8 cellular contexts compared by ENCODE assay signal in the genomic region with DNA sequence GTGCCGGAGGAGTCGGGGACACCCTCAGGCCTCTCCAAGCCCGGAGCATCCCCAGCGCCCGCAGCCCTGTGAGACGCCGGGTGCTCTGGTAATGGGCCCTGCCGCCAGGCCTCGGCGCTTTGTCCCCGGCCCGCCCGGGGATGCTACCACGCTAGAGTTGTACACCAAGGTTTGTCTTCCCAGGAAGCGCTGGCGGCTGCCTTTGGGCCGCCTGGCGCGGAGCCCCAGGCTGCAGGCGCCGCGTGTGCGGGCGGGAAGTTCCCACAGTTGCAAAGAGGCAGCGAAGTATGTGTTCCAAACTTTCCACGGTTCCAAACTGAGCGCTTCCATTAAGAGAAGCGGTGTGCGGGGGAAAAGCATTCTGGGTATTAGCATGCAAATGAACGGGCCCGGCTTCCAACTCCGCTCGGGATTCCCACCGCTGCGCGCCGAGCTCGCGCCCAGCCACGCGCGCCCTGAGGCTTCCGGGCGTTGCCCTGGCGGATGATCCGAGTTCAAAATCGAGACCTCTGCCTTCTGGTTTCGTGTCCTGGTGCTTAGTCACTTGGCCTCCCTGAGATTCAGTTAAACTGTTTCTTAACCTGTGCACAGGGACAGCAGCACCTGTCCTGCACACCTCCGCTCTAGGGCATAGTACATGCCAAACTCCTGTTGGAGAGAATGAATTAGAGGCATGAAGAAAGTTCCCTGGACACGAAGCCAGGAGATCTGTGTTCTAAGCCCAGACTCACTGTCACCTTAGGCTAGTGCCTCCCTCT. TPM values are rescaled to one million over a fixed set of nuclear protein-coding genes. Genes with fewer than 3 reads are reported as not detected.
DNase-seq lines count a peak whose midpoint lies in the region; ATAC-seq and TF ChIP-seq lines count a peak whose summit lies in the region.

No MANE protein-coding gene starts in this region.

- H3K36me3 ChIP-seq in ascending aorta = peaks cover 3 to 4% of the 10 kb centered on the region in 2 donors
- H3K36me3 ChIP-seq in psoas muscle (ENCODE audit: insufficient read depth in 1 of 2, low read depth in 1 of 2) = peaks cover 0 to 6% of the 10 kb centered on the region in 2 donors

- TF ChIP-seq POLR2A in NB4 (IDR thresholded peaks at IDR 0.05; ENCODE audit: extremely low read depth, insufficient read length) = peak; percentile 14

- ATAC-seq in T-helper 17 cell = peak; percentile 9
- ATAC-seq in right cardiac atrium = peak; percentile 61 to 63
- peak; percentile 36 to 59 (median 52) for ATAC-seq in psoas muscle
- ATAC-seq in HG03354 (IDR thresholded peaks at IDR 0.05; ENCODE audit: poor library complexity, severe bottlenecking, unreplicated experiment) = no peak

- WGBS in right cardiac atrium = 1% methylated on average over 50 of the region's 50 CpGs
- 1% methylated on average over 42 to 50 of the region's 50 CpGs for WGBS in psoas muscle, 3 donors

- peak overlapping the region; percentile 71 to 78 for H3K27ac ChIP-seq in ascending aorta
- H3K27ac ChIP-seq in right cardiac atrium (ENCODE audit: low read length) = peak overlapping the region; percentile 59
- H3K27ac ChIP-seq in psoas muscle = peak overlapping the region; percentile 62

- H3K4me3 Mint-ChIP-seq in T-helper 17 cell = peak overlapping the region; percentile 89

- DNase-seq in GM12864 (ENCODE audit: low read depth) (peak; percentile 43), NB4 (ENCODE audit: low read depth) (peak; percentile 82), T-helper 17 cell (peak; percentile 31 to 41 (median 33)), ascending aorta (ENCODE audit: low spot score in 2 of 2) (peak in 1 of 2 donors; percentile 76), right cardiac atrium (peak; percentile 76 to 90 (median 88)), psoas muscle (peak; percentile 64 to 79), cortex of kidney (lab: John Stamatoyannopoulos, UW) (no peak)

- peak overlapping the region; percentile 51 for H3K27ac Mint-ChIP-seq in T-helper 17 cell

- peak; percentile 0 for TF ChIP-seq CTCF in GM12864 (IDR thresholded peaks at IDR 0.05; ENCODE audit: low read depth, low read length, missing control alignments)
- no peak for TF ChIP-seq CTCF in NB4 (IDR thresholded peaks at IDR 0.05; ENCODE audit: low read depth, low read length)
- no peak for TF ChIP-seq CTCF in ascending aorta (IDR thresholded peaks at IDR 0.05)
- no peak for TF ChIP-seq CTCF in psoas muscle (IDR thresholded peaks at IDR 0.05)

- no peaks in the 10 kb centered on the region for H3K27me3 ChIP-seq in ascending aorta
- H3K27me3 ChIP-seq in right cardiac atrium (ENCODE audit: control insufficient read depth, insufficient read depth) = no peaks in the 10 kb centered on the region
- H3K27me3 ChIP-seq in psoas muscle (ENCODE audit: insufficient read depth in 3 of 3, low read length in 2 of 3) = no peaks in the 10 kb centered on the region

- H3K4me1 Mint-ChIP-seq in T-helper 17 cell = peaks cover 28% of the 10 kb centered on the region

- H3K9me3 ChIP-seq in T-helper 17 cell (ENCODE audit: control insufficient read depth, low read length, poor library complexity, severe bottlenecking) = no peaks in the 10 kb centered on the region
- no peaks in the 10 kb centered on the region for H3K9me3 ChIP-seq in ascending aorta
- no peaks in the 10 kb centered on the region for H3K9me3 ChIP-seq in right cardiac atrium (ENCODE audit: control insufficient read depth, low read length)
- no peaks in the 10 kb centered on the region for H3K9me3 ChIP-seq in psoas muscle

- H3K4me1 ChIP-seq in ascending aorta (peaks cover 0 to 27% of the 10 kb centered on the region in 2 donors), right cardiac atrium (ENCODE audit: control insufficient read depth, insufficient read depth, low read length) (peaks cover 5% of the 10 kb centered on the region), psoas muscle (peaks cover 24% of the 10 kb centered on the region)

- H3K4me3 ChIP-seq in GM12864 (ENCODE audit: low read depth, low read length) (peak overlapping the region; percentile 74), NB4 (ENCODE audit: low read depth, low read length) (peak overlapping the region; percentile 75), ascending aorta (peak overlapping the region; percentile 56 to 93), right cardiac atrium (ENCODE audit: low read length) (peak overlapping the region; percentile 82), psoas muscle (peak overlapping the region; percentile 81)

- no peaks in the 10 kb centered on the region for H3K36me3 Mint-ChIP-seq in T-helper 17 cell (ENCODE audit: low read depth)

- intact Hi-C loops in ascending aorta (cut with DNase I) = loop anchor here (5.0 kb wide), 2 partner anchors 140 to 285 kb away; a partner anchor contains a TSS
- intact Hi-C loops in right cardiac atrium (cut with DNase I) = loop anchor here in 3 of 4 donors (1.0 to 10.0 kb wide), 3 partner anchors 50 to 287 kb away; a partner anchor contains a TSS
- intact Hi-C loops in psoas muscle (cut with DNase I) = loop anchor here (1.0 to 10.0 kb wide), 4 partner anchors 51 to 285 kb away; a partner anchor contains a TSS

- H3K27me3 Mint-ChIP-seq in T-helper 17 cell = no peaks in the 10 kb centered on the region

RNA-seq across cellular contexts. Expression of a gene that starts 1.3 kb away (rescaled TPM):
- 10 to 100 TPM; 35.0 to 38.9 TPM for total RNA-seq in T-helper 17 cell
- 28.9 TPM for total RNA-seq in ascending aorta
- 10 to 100 TPM; 12.2 to 16.4 (median 14.4) TPM for total RNA-seq in right cardiac atrium
- 8.4 TPM for polyA plus RNA-seq in right cardiac atrium
- 10 to 100 TPM in 3 of 4 donors, 1 to 10 TPM in 1; 7.4 to 14.2 (median 11.3) TPM for total RNA-seq in psoas muscle
- 1 to 10 TPM; 5.2 to 9.2 (median 7.3) TPM for polyA plus RNA-seq in psoas muscle

RNA-seq across cellular contexts. Expression of a gene that starts 52.0 kb away (rescaled TPM):
- 10 to 100 TPM; 33.2 to 50.9 TPM for total RNA-seq in T-helper 17 cell
- 6.9 TPM for total RNA-seq in ascending aorta
- total RNA-seq in right cardiac atrium = 10 to 100 TPM; 53.5 to 73.3 (median 62.5) TPM
- polyA plus RNA-seq in right cardiac atrium = 48.0 TPM
- total RNA-seq in psoas muscle = 10 to 100 TPM; 75.2 to 91.8 (median 85.6) TPM
- 100 to 1,000 TPM in 1 of 3 donors, 10 to 100 TPM in 2; 89.9 to 101 (median 98.2) TPM for polyA plus RNA-seq in psoas muscle

RNA-seq across cellular contexts. Expression of a gene that starts 55.1 kb away (rescaled TPM):
- total RNA-seq in T-helper 17 cell (100 to 1,000 TPM; 388 to 426 TPM), ascending aorta (16.4 TPM), right cardiac atrium (10 to 100 TPM in 2 of 4 donors, 1 to 10 TPM in 2; 5.9 to 17.6 (median 10.8) TPM), psoas muscle (10 to 100 TPM in 1 of 4 donors, 1 to 10 TPM in 3; 3.4 to 11.6 (median 6.3) TPM)
- polyA plus RNA-seq in right cardiac atrium (14.0 TPM), psoas muscle (10 to 100 TPM in 1 of 3 donors, 1 to 10 TPM in 2; 2.0 to 10.8 (median 8.4) TPM)

Comparison
In these comparisons a context has a peak if more than half of its experiments do, and no peak if none do; other contexts are left out.
1. RNA of a gene that starts 55.1 kb away (total RNA-seq): 388 to 426 TPM in T-helper 17 cell; 16.4 TPM in ascending aorta (single experiment), 5.9 to 17.6 TPM in right cardiac atrium and 3.4 to 11.6 TPM in psoas muscle; every median in the first group is over 10 times any median in the second.
2. Peak in every context shown above with its lines, with median percentiles within 50 percentile points of each other: H3K4me3 ChIP-seq and H3K27ac ChIP-seq.